1 cellular context compared by ENCODE assay signal in the genomic region with DNA sequence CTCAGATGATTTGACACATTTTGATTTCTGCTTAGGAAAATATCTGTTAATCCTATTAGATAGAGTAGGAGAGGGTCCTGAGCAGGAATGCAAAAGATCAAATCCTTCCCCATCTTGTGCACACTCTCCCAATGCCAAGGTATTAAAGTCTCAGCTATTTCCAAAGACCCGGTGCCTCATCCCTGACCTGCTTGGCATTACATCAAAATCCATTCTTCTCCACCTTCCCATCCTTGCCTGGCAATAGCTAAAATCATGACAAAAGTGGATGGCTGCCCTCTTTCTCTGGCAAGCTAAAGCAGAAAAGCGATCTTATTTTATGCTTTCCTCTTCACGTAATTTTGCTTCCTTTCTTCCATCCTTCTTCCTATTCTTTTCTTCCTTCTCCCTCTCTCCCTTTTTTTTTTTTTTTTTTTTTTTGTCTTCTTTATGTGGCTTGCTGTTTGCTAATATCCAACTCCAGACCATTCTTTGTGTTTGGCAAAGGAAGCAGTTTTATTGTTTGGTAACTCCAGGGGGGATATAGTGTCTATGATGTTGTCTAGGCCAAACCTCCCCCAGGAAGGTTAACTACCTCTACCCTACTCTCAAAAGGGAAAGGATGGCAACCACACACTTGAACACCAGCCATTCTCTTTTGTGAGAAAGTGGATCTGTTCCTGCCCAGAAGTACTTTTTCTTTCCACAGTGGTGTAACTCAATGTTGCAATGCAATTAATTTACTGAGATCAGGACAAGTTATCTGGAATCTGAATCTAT.
TF ChIP-seq lines count a peak whose summit lies in the region.

No MANE protein-coding gene starts in this region.

TF ChIP-seq in SK-N-SH treated with all-trans-retinoic acid at 6 μM for 48 hours, 23 proteins besides CTCF, POLR2A, EP300 and RAD21:
- TF ChIP-seq CSDC2 (CRISPR knock-in tag; IDR thresholded peaks at IDR 0.05), result no peak
- TF ChIP-seq OSR1 (CRISPR knock-in tag; IDR thresholded peaks at IDR 0.05), result no peak
- TF ChIP-seq ESRRG (CRISPR knock-in tag; IDR thresholded peaks at IDR 0.05), result no peak
- TF ChIP-seq ZFP3 (CRISPR knock-in tag; IDR thresholded peaks at IDR 0.05), result no peak
- no peak for TF ChIP-seq ZC3H10 (CRISPR knock-in tag; IDR thresholded peaks at IDR 0.05)
- TF ChIP-seq SNAI2 (CRISPR knock-in tag; IDR thresholded peaks at IDR 0.05), result no peak
- TF ChIP-seq PPARA (CRISPR knock-in tag; IDR thresholded peaks at IDR 0.05; ENCODE audit: borderline replicate concordance), result no peak
- no peak for TF ChIP-seq ZNF8 (CRISPR knock-in tag; IDR thresholded peaks at IDR 0.05)
- TF ChIP-seq RARB (CRISPR knock-in tag; IDR thresholded peaks at IDR 0.05), result no peak
- no peak for TF ChIP-seq ZNF565 (CRISPR knock-in tag; conservative IDR thresholded peaks at IDR 0.05; ENCODE audit: low read depth)
- TF ChIP-seq GLIS3 (CRISPR knock-in tag; IDR thresholded peaks at IDR 0.05), result no peak
- TF ChIP-seq ARNTL (CRISPR knock-in tag; IDR thresholded peaks at IDR 0.05; ENCODE audit: borderline replicate concordance, low read depth), result no peak
- TF ChIP-seq TCF4 (CRISPR knock-in tag; IDR thresholded peaks at IDR 0.05; ENCODE audit: borderline replicate concordance), result no peak
- TF ChIP-seq, protein P1, sequence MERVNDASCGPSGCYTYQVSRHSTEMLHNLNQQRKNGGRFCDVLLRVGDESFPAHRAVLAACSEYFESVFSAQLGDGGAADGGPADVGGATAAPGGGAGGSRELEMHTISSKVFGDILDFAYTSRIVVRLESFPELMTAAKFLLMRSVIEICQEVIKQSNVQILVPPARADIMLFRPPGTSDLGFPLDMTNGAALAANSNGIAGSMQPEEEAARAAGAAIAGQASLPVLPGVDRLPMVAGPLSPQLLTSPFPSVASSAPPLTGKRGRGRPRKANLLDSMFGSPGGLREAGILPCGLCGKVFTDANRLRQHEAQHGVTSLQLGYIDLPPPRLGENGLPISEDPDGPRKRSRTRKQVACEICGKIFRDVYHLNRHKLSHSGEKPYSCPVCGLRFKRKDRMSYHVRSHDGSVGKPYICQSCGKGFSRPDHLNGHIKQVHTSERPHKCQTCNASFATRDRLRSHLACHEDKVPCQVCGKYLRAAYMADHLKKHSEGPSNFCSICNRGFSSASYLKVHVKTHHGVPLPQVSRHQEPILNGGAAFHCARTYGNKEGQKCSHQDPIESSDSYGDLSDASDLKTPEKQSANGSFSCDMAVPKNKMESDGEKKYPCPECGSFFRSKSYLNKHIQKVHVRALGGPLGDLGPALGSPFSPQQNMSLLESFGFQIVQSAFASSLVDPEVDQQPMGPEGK (CRISPR knock-in tag; IDR thresholded peaks at IDR 0.05; ENCODE audit: borderline replicate concordance), result no peak
- TF ChIP-seq BACH2 (CRISPR knock-in tag; IDR thresholded peaks at IDR 0.05; ENCODE audit: borderline replicate concordance), result no peak
- TF ChIP-seq ZFP30 (CRISPR knock-in tag; IDR thresholded peaks at IDR 0.05), result no peak
